Comparison of ENCODE assay signal across 35 cellular contexts in the genomic region with DNA sequence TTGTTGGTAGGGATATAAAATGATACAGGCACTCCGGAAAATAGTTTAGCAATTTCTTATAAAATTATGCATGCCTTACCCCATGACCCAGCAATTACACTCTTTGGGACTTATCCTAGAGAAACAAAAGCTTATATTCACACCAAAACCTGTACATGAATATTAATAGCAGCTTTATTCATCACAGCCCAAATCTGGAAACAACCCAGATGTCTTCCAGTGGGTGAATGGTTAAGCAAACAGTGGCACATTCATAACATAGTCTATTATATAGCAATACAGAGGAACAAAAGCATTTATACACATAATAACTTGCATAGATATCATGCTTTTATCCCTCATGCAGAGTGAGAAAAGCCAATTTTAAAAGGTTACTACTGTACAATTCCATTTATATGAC.
"Had no signal": no experiment of that assay in that cellular context is flagged by ENCODE, and none has a peak within 500 bp of the region (broad histone marks: within the 10 kb centered on the region; RNA-seq: fewer than 3 reads in every experiment).

No MANE protein-coding gene starts in this region.

- H3K4me2 ChIP-seq: KMS-11 had no signal

- H3K4me3 ChIP-seq: MG63 had no signal

- DNase-seq: Karpas-422, Kasumi-1, MG63, MM.1S, MV-4-11, NCI-H1048, NCI-H1092, NCI-H1092 treated with DMSO at 0.1 percent for 48 hours, NCI-H1105, NCI-H1105 treated with DMSO at 0.1 percent for 48 hours, NCI-H1417, NCI-H1417 treated with DMSO at 0.1 percent for 48 hours, NCI-H1436, NCI-H1436 treated with DMSO at 0.1 percent for 48 hours, NCI-H146, NCI-H1694, NCI-H1694 treated with DMSO at 0.1 percent for 48 hours, NCI-H187, NCI-H187 treated with DMSO at 0.1 percent for 48 hours, NCI-H1930, NCI-H2029, NCI-H2029 treated with DMSO at 0.1 percent for 48 hours, NCI-H2081, NCI-H2081 treated with DMSO at 0.1 percent for 48 hours, NCI-H2107, NCI-H2171, NCI-H2171 treated with DMSO at 0.1 percent for 48 hours, NCI-H2227 treated with DMSO at 0.1 percent for 48 hours, NCI-H226, NCI-H345, NCI-H446, NCI-H446 treated with DMSO at 0.1 percent for 48 hours, NCI-H510A, NCI-H510A treated with DMSO at 0.1 percent for 48 hours had no signal

- H3K36me3 ChIP-seq: MG63 had no signal

- H3K27me3 ChIP-seq: MG63 had no signal

- H3K9ac ChIP-seq: KMS-11 had no signal

- H3K27ac ChIP-seq: KMS-11 had no signal

- H3K9me3 ChIP-seq: MG63 had no signal
